In genomic region chr17:76353599-76354316, GRCh38 we compare ENCODE assay signal across 8 cellular contexts. TPM values are rescaled to one million over a fixed set of nuclear protein-coding genes. Genes with fewer than 3 reads are reported as not detected.
DNase-seq lines count a peak whose midpoint lies in the region; ATAC-seq and TF ChIP-seq lines count a peak whose summit lies in the region.

TSS of gene PRPSAP1 (minus strand) at chr17:76353916. CDS start at chr17:76353703, 213 bp downstream.

- peaks cover 30% of the 10 kb centered on the region for H3K4me1 Mint-ChIP-seq in Calu3 (ENCODE audit: low read depth, unreplicated experiment)

- peak within 1 kb of the TSS; percentile 83 for H2AFZ ChIP-seq in OCI-LY1 (ENCODE audit: low read length)

- peak within 1 kb of the TSS; percentile 96 for H3K4me3 Mint-ChIP-seq in Calu3 (ENCODE audit: low read depth, unreplicated experiment)

- no peaks in the 10 kb centered on the region for H3K9me3 Mint-ChIP-seq in Calu3 (ENCODE audit: low read depth, unreplicated experiment)

- TF ChIP-seq CTCF in Calu3 (IDR thresholded peaks at IDR 0.05; ENCODE audit: unreplicated experiment) (peak; percentile 49), OCI-LY1 (IDR thresholded peaks at IDR 0.05; ENCODE audit: low read length) (no peak), epithelial cell of esophagus (IDR thresholded peaks at IDR 0.05; ENCODE audit: insufficient read depth, low read depth, low read length, missing control alignments) (peak; percentile 30), mucosa of descending colon (IDR thresholded peaks at IDR 0.05) (peak; percentile 46)

- no peaks in the 10 kb centered on the region for H3K27me3 Mint-ChIP-seq in Calu3 (ENCODE audit: unreplicated experiment)

- peaks cover 30% of the 10 kb centered on the region for H3K36me3 Mint-ChIP-seq in Calu3 (ENCODE audit: insufficient read depth, unreplicated experiment)

- H3K27ac ChIP-seq in HUES48 (ENCODE audit: low read depth, low read length) = peak within 1 kb of the TSS; percentile 98
- H3K27ac ChIP-seq in OCI-LY1 (ENCODE audit: low read depth, low read length, poor library complexity, severe bottlenecking) = peak within 1 kb of the TSS; percentile 90

- H3K4me3 ChIP-seq in HUES48 (ENCODE audit: low read depth, low read length) (peak within 1 kb of the TSS; percentile 80), OCI-LY1 (ENCODE audit: low read depth, low read length, poor library complexity, severe bottlenecking) (peak within 1 kb of the TSS; percentile 84), epithelial cell of esophagus (ENCODE audit: low read length) (peak within 1 kb of the TSS; percentile 77), mucosa of descending colon (peak within 1 kb of the TSS; percentile 90)

- DNase-seq in Calu3 (peak; percentile 87), epithelial cell of esophagus (ENCODE audit: low read depth) (peak; percentile 94), mucosa of descending colon (peak; percentile 89 to 91 (median 90))
- DNase-seq in activated CD8-positive, alpha-beta memory T cell treated with anti-CD3 and anti-CD28 coated beads, Interleukin-2, amount 50 U/mL, for 48 hours = peak; percentile 90
- peak; percentile 69 for DNase-seq in stimulated activated CD8-positive, alpha-beta memory T cell treated with anti-CD3 and anti-CD28 coated beads, Interleukin-4, amount 100 ng/mL, for 24 hours (ENCODE audit: low read depth)

- CTCF ChIA-PET in Calu3 (lab: Charles Lee) = interaction anchor here (0.6 to 1.9 kb wide), 16 partner anchors 8 to 1215 kb away, joined by 3 to 12 read pairs (median 3); no protein-coding TSS in a partner anchor

- H3K4me2 ChIP-seq in OCI-LY1 (ENCODE audit: low read length) = peak within 1 kb of the TSS; percentile 62

- H3K27me3 ChIP-seq in HUES48 (ENCODE audit: control insufficient read depth, insufficient read depth, low read length) (no peaks in the 10 kb centered on the region), OCI-LY1 (ENCODE audit: insufficient read depth, low read length) (no peaks in the 10 kb centered on the region)

- BruUV-seq in Calu3 (replicated peaks; lab: Mats Ljungman, UMichigan) = no TSS peak

- peaks cover 18% of the 10 kb centered on the region for H3K79me2 ChIP-seq in OCI-LY1 (ENCODE audit: insufficient read depth, low read length)

- no peaks in the 10 kb centered on the region for H3K9me3 ChIP-seq in HUES48 (ENCODE audit: control insufficient read depth, insufficient read depth, low read length)
- H3K9me3 ChIP-seq in OCI-LY1 (ENCODE audit: low read length) = no peaks in the 10 kb centered on the region
- H3K9me3 ChIP-seq in mucosa of descending colon = no peaks in the 10 kb centered on the region

- intact Hi-C loops in Calu3 (cut with micrococcal nuclease; ENCODE audit: unreplicated experiment) (no loop called here), mucosa of descending colon (cut with DNase I, micrococcal nuclease) (no loop called here)

- H3K9ac ChIP-seq in HUES48 (ENCODE audit: low read depth, low read length) (peak within 1 kb of the TSS; percentile 99), OCI-LY1 (ENCODE audit: low read length) (peak within 1 kb of the TSS; percentile 79)

- peak within 1 kb of the TSS; percentile 98 for H3K27ac Mint-ChIP-seq in Calu3 (ENCODE audit: unreplicated experiment)

- 0 out of 2 replicates have a peak, but pooled peaks cover 3% of the 10 kb centered on the region for H3K4me1 ChIP-seq in HUES48 (ENCODE audit: control insufficient read depth, insufficient read depth, low read length)
- H3K4me1 ChIP-seq in OCI-LY1 (ENCODE audit: insufficient read depth, low read length, severe bottlenecking) = peaks cover 41% of the 10 kb centered on the region
- peaks cover 17% of the 10 kb centered on the region for H3K4me1 ChIP-seq in mucosa of descending colon (ENCODE audit: low read depth)

- H3K36me3 ChIP-seq in HUES48 (ENCODE audit: control insufficient read depth, insufficient read depth, low read length) (no peaks in the 10 kb centered on the region), OCI-LY1 (ENCODE audit: insufficient read depth, low read length) (peaks cover 1% of the 10 kb centered on the region; the same call in 1 of the 2 replicates), mucosa of descending colon (ENCODE audit: low read depth) (no peaks in the 10 kb centered on the region)

- no peaks in the 10 kb centered on the region for H3K9me2 ChIP-seq in OCI-LY1 (ENCODE audit: low read depth, low read length)

- H3F3A ChIP-seq in OCI-LY1 (ENCODE audit: insufficient read depth, low read length) = no peaks in the 10 kb centered on the region

- no peaks in the 10 kb centered on the region for H4K20me1 ChIP-seq in OCI-LY1 (ENCODE audit: insufficient read depth, low read length)

- peak; percentile 77 for ATAC-seq in GM21381 (IDR thresholded peaks at IDR 0.05; ENCODE audit: unreplicated experiment)
- peak; percentile 97 for ATAC-seq in mucosa of descending colon

RNA-seq across cellular contexts. Expression of gene PRPSAP1, which starts in this region (rescaled TPM):
- 41.2 and 42.6 TPM in 2 replicates for total RNA-seq in Calu3 (2022)
- 10 to 100 TPM; 45.3 to 63.0 (median 61.4) TPM for total RNA-seq in mucosa of descending colon

Comparison
In these comparisons a context has a peak if more than half of its experiments do, and no peak if none do; other contexts are left out.
1. Peak in every context shown above with its lines: DNase-seq, ATAC-seq, H3K4me3 ChIP-seq and H3K27ac ChIP-seq.